12 cellular contexts compared by ENCODE assay signal in genomic region chr2:58237741-58238140, GRCh38. TPM values are rescaled to one million over a fixed set of nuclear protein-coding genes. Genes with fewer than 3 reads are reported as not detected.
DNase-seq lines count a peak whose midpoint lies in the region; ATAC-seq and TF ChIP-seq lines count a peak whose summit lies in the region.
"Had no signal": no experiment of that assay in that cellular context is flagged by ENCODE, and none has a peak within 500 bp of the region (broad histone marks: within the 10 kb centered on the region; RNA-seq: fewer than 3 reads in every experiment).

No MANE protein-coding gene starts in this region.

- H3K9me3 ChIP-seq in Karpas-422 (ENCODE audit: low read length) (no peaks in the 10 kb centered on the region), HAP-1 (no peaks in the 10 kb centered on the region)
- H3K9me3 ChIP-seq: thyroid gland had no signal

- in situ Hi-C loops in HAP-1 (cut with MboI; ENCODE audit: low sequenced_read_pairs) = no loop called here

- H2AFZ ChIP-seq in Karpas-422 (ENCODE audit: low read length) = no peak overlapping the region

- H3K9ac ChIP-seq in Karpas-422 (ENCODE audit: low read length) = peak overlapping the region; percentile 25

- no peak overlapping the region for H3K27ac Mint-ChIP-seq in stimulated activated naive CD8-positive, alpha-beta T cell treated with anti-CD3 and anti-CD28 coated beads, Interleukin-15, Interleukin-2, amounts not matched to agents 100 ng/mL and 50 ng/mL, for 24 hours
- peak overlapping the region; percentile 87; the same call in 1 of the 2 replicates for H3K27ac Mint-ChIP-seq in WTC11

- peaks cover 3% of the 10 kb centered on the region for H3K27me3 Mint-ChIP-seq in stimulated activated naive CD8-positive, alpha-beta T cell treated with anti-CD3 and anti-CD28 coated beads, Interleukin-15, Interleukin-2, amounts not matched to agents 100 ng/mL and 50 ng/mL, for 24 hours
- no peaks in the 10 kb centered on the region for H3K27me3 Mint-ChIP-seq in WTC11 (ENCODE audit: low read depth)

- H3K27ac ChIP-seq in Karpas-422 (ENCODE audit: low read length) = peak overlapping the region; percentile 29
- H3K27ac ChIP-seq: cardiac muscle cell, thyroid gland had no signal

- H3K4me1 Mint-ChIP-seq in stimulated activated naive CD8-positive, alpha-beta T cell treated with anti-CD3 and anti-CD28 coated beads, Interleukin-15, Interleukin-2, amounts not matched to agents 100 ng/mL and 50 ng/mL, for 24 hours (ENCODE audit: low read depth) = peaks cover 58% of the 10 kb centered on the region
- H3K4me1 Mint-ChIP-seq in WTC11 = peaks cover 85% of the 10 kb centered on the region

- H3K4me3 ChIP-seq in Karpas-422 (ENCODE audit: low read length) = peak overlapping the region; percentile 89
- no peak overlapping the region for H3K4me3 ChIP-seq in HAP-1
- H3K4me3 ChIP-seq: cardiac muscle cell, thyroid gland had no signal

- no peaks in the 10 kb centered on the region for H3K9me2 ChIP-seq in Karpas-422 (replicated peaks; ENCODE audit: insufficient read depth, low read length)

- H3K4me3 Mint-ChIP-seq in stimulated activated naive CD8-positive, alpha-beta T cell treated with anti-CD3 and anti-CD28 coated beads, Interleukin-15, Interleukin-2, amounts not matched to agents 100 ng/mL and 50 ng/mL, for 24 hours = peak overlapping the region; percentile 6
- peak overlapping the region; percentile 68 for H3K4me3 Mint-ChIP-seq in WTC11

- DNase-seq in stimulated activated naive CD8-positive, alpha-beta T cell treated with anti-CD3 and anti-CD28 coated beads, Interleukin-15, Interleukin-2, amounts not matched to agents 100 U/mL and 50 U/mL, for 24 hours = no peak
- peak; percentile 67 for DNase-seq in Karpas-422
- no peak for DNase-seq in WTC11 (ENCODE audit: low spot score)
- DNase-seq in NCI-H510A (lab: John Stamatoyannopoulos, UW) = no peak
- DNase-seq in HAP-1 (ENCODE audit: low spot score in 2 of 2) = no peak
- no peak for DNase-seq in NCI-H1105 (lab: John Stamatoyannopoulos, UW)
- DNase-seq: NCI-H1930, thyroid gland had no signal

- peak overlapping the region; percentile 95 for H3K4me2 ChIP-seq in Karpas-422 (ENCODE audit: low read depth, low read length, poor library complexity, severe bottlenecking)

- no peaks in the 10 kb centered on the region for H3K9me3 Mint-ChIP-seq in stimulated activated naive CD8-positive, alpha-beta T cell treated with anti-CD3 and anti-CD28 coated beads, Interleukin-15, Interleukin-2, amounts not matched to agents 100 ng/mL and 50 ng/mL, for 24 hours
- no peaks in the 10 kb centered on the region for H3K9me3 Mint-ChIP-seq in WTC11

- TF ChIP-seq CTCF in WTC11 (IDR thresholded peaks at IDR 0.05) = no peak

- H4K20me1 ChIP-seq in Karpas-422 (ENCODE audit: insufficient read depth, low read depth, low read length) = no peaks in the 10 kb centered on the region

- CTCF ChIA-PET in WTC11 (lab: Charles Lee) = interaction anchor here (1.0 to 1.3 kb wide), 2 partner anchors 210 to 537 kb away, joined by 3 to 7 read pairs; no protein-coding TSS in a partner anchor

- no peak for ATAC-seq in stimulated activated naive CD8-positive, alpha-beta T cell treated with anti-CD3 and anti-CD28 coated beads, Interleukin-15, Interleukin-2, amounts not matched to agents 100 U/mL and 50 U/mL, for 24 hours
- ATAC-seq in WTC11 (peak; percentile 16), GM21717 (IDR thresholded peaks at IDR 0.05; ENCODE audit: unreplicated experiment) (no peak)
- ATAC-seq: esophagus mucosa had no signal

- H3K36me3 ChIP-seq in Karpas-422 (ENCODE audit: insufficient read depth, low read length) = no peaks in the 10 kb centered on the region
- no peaks in the 10 kb centered on the region for H3K36me3 ChIP-seq in HAP-1 (replicated peaks)
- H3K36me3 ChIP-seq: cardiac muscle cell, thyroid gland had no signal

- peaks cover 4% of the 10 kb centered on the region for H3K36me3 Mint-ChIP-seq in stimulated activated naive CD8-positive, alpha-beta T cell treated with anti-CD3 and anti-CD28 coated beads, Interleukin-15, Interleukin-2, amounts not matched to agents 100 ng/mL and 50 ng/mL, for 24 hours (ENCODE audit: low read depth)
- H3K36me3 Mint-ChIP-seq in WTC11 = no peaks in the 10 kb centered on the region; the same call in 1 of the 2 replicates

- POLR2A ChIA-PET in WTC11 (lab: Charles Lee) = no interaction called here

- no peaks in the 10 kb centered on the region for H3K27me3 ChIP-seq in Karpas-422 (ENCODE audit: low read length)
- H3K27me3 ChIP-seq in HAP-1 (ENCODE audit: low read depth) = no peaks in the 10 kb centered on the region
- H3K27me3 ChIP-seq: cardiac muscle cell, thyroid gland had no signal

- peaks cover 88% of the 10 kb centered on the region for H3K79me2 ChIP-seq in Karpas-422 (ENCODE audit: low read length)

- H3K4me1 ChIP-seq in Karpas-422 (ENCODE audit: low read length) = peaks cover 79% of the 10 kb centered on the region
- H3K4me1 ChIP-seq in HAP-1 = peaks cover 19% of the 10 kb centered on the region

TF ChIP-seq in WTC11, 78 proteins besides CTCF, POLR2A, EP300 and RAD21:
- no peak for TF ChIP-seq RORB (CRISPR knock-in tag; IDR thresholded peaks at IDR 0.05)
- no peak for TF ChIP-seq ZNF281 (CRISPR knock-in tag; IDR thresholded peaks at IDR 0.05)
- TF ChIP-seq HMGA2 (CRISPR knock-in tag; IDR thresholded peaks at IDR 0.05) = no peak
- no peak for TF ChIP-seq NR2C2 (CRISPR knock-in tag; IDR thresholded peaks at IDR 0.05)
- TF ChIP-seq ZNF232 (CRISPR knock-in tag; IDR thresholded peaks at IDR 0.05) = no peak
- TF ChIP-seq ELF4 (CRISPR knock-in tag; IDR thresholded peaks at IDR 0.05; ENCODE audit: low read depth) = no peak
- no peak for TF ChIP-seq NR3C1 (CRISPR knock-in tag; conservative IDR thresholded peaks at IDR 0.05; ENCODE audit: low read depth)
- TF ChIP-seq ZNF317 (CRISPR knock-in tag; IDR thresholded peaks at IDR 0.05; ENCODE audit: borderline replicate concordance, low read depth) = no peak
- no peak for TF ChIP-seq E2F5 (CRISPR knock-in tag; IDR thresholded peaks at IDR 0.05)
- TF ChIP-seq NFATC4 (CRISPR knock-in tag; IDR thresholded peaks at IDR 0.05) = no peak
- TF ChIP-seq TP53 (CRISPR knock-in tag; IDR thresholded peaks at IDR 0.05) = no peak
- TF ChIP-seq MXD4 (CRISPR knock-in tag; IDR thresholded peaks at IDR 0.05; ENCODE audit: borderline replicate concordance) = no peak
- TF ChIP-seq NFE2L1 (CRISPR knock-in tag; IDR thresholded peaks at IDR 0.05) = no peak
- no peak for TF ChIP-seq FOXJ3 (CRISPR knock-in tag; IDR thresholded peaks at IDR 0.05; ENCODE audit: borderline replicate concordance)
- TF ChIP-seq MYBL2 (CRISPR knock-in tag; IDR thresholded peaks at IDR 0.05) = no peak
- TF ChIP-seq SMAD4 (CRISPR knock-in tag; IDR thresholded peaks at IDR 0.05) = no peak
- TF ChIP-seq E2F1 (CRISPR knock-in tag; IDR thresholded peaks at IDR 0.05) = no peak
- no peak for TF ChIP-seq ZNF138 (CRISPR knock-in tag; conservative IDR thresholded peaks at IDR 0.05)

RNA-seq across cellular contexts. Expression of gene FANCL, which starts 3.4 kb away (rescaled TPM):
- 55.3 and 95.8 TPM in 2 replicates for total RNA-seq in Karpas-422 (2014; rRNA removed; shearing (Covaris generic); ENCODE audit: low replicate concordance)
- total RNA-seq in WTC11 (2021) = 38.8 to 44.4 TPM (median 41.5 TPM) in 3 replicates
